ENCODE assay signal across 8 cellular contexts in genomic region chr1:35557118-35557610, GRCh38. TPM values are rescaled to one million over a fixed set of nuclear protein-coding genes. Genes with fewer than 3 reads are reported as not detected.
DNase-seq lines count a peak whose midpoint lies in the region; TF ChIP-seq lines count a peak whose summit lies in the region.

TSS of gene KIAA0319L (minus strand) at chr1:35557403. CDS start at chr1:35554491, 2,912 bp downstream.

- H3K4me2 ChIP-seq in H9 (ENCODE audit: insufficient read depth, insufficient read length, low read length) (peak within 1 kb of the TSS; percentile 98), SU-DHL-6 (ENCODE audit: low read depth, low read length, poor library complexity, severe bottlenecking) (peak within 1 kb of the TSS; percentile 66)

- no peak within 1 kb of the TSS for H3K23ac ChIP-seq in H9 (ENCODE audit: insufficient read length, low read depth, low read length)

- H3K4ac ChIP-seq in H9 (ENCODE audit: low read depth, low read length): no peak within 1 kb of the TSS

- no peaks in the 10 kb centered on the region for H3K9me2 ChIP-seq in SU-DHL-6 (replicated peaks; ENCODE audit: insufficient read depth, low read length)

- H3K4me3 Mint-ChIP-seq in H9 (peak within 1 kb of the TSS; percentile 91 to 98), endothelial cell (ENCODE audit: unreplicated experiment) (peak within 1 kb of the TSS; percentile 96)

- H3K27me3 ChIP-seq in H9 (ENCODE audit: insufficient read depth, low read length) (no peaks in the 10 kb centered on the region), SU-DHL-6 (ENCODE audit: low read length) (no peaks in the 10 kb centered on the region), tibial artery (no peaks in the 10 kb centered on the region)

- no peak within 1 kb of the TSS for H2BK15ac ChIP-seq in H9 (ENCODE audit: low read depth, low read length)

- peak within 1 kb of the TSS; percentile 98 for H3K27ac Mint-ChIP-seq in H9
- peak within 1 kb of the TSS; percentile 93 for H3K27ac Mint-ChIP-seq in endothelial cell (ENCODE audit: unreplicated experiment)

- in situ Hi-C loops in G401 (cut with HindIII; ENCODE audit: low sequenced_read_pairs): no loop called here

- H3K4me3 ChIP-seq in LNCaP clone FGC (ENCODE audit: low read depth, low read length) (peak within 1 kb of the TSS; percentile 92), SU-DHL-6 (ENCODE audit: insufficient read depth, low read length, poor library complexity, severe bottlenecking) (peak within 1 kb of the TSS; percentile 86), tibial artery (peak within 1 kb of the TSS; percentile 86 to 98)

- H3K9ac ChIP-seq in H9 (ENCODE audit: extremely low read depth, insufficient read length, low read length): peak within 1 kb of the TSS; percentile 77
- peak within 1 kb of the TSS; percentile 79 for H3K9ac ChIP-seq in SU-DHL-6 (ENCODE audit: low read length)

- no CpG with 5 or more reads among the region's 39 CpGs for WGBS in H9 (ENCODE audit: extremely low coverage, insufficient read length, low lambda C conversion rate)

- H3K14ac ChIP-seq in H9 (ENCODE audit: insufficient read depth, low read length): peak within 1 kb of the TSS; percentile 90

- H2AK5ac ChIP-seq in H9 (ENCODE audit: insufficient read length, low read length): no peak within 1 kb of the TSS

- DNase-seq in 8988T (peak; percentile 67), G401 (ENCODE audit: low spot score) (peak; percentile 92), H9 (peak; percentile 93), LNCaP clone FGC (ENCODE audit: low read depth) (peak; percentile 62), endothelial cell (ENCODE audit: low spot score) (peak; percentile 68), mesenteric fat pad (ENCODE audit: low spot score) (peak; percentile 90), tibial artery (peak; percentile 87 to 94)

- H2AFZ ChIP-seq in H9 (ENCODE audit: low read length) (no peak within 1 kb of the TSS), SU-DHL-6 (ENCODE audit: low read depth, low read length, severe bottlenecking) (peak within 1 kb of the TSS; percentile 78)

- H3K18ac ChIP-seq in H9 (ENCODE audit: insufficient read length, low read depth, low read length): peak within 1 kb of the TSS; percentile 97

- no peak within 1 kb of the TSS for H3K27ac ChIP-seq in H9 (ENCODE audit: insufficient read length, low read depth, low read length)
- peak within 1 kb of the TSS; percentile 72 for H3K27ac ChIP-seq in SU-DHL-6 (ENCODE audit: low read depth, low read length)
- H3K27ac ChIP-seq in tibial artery: peak within 1 kb of the TSS; percentile 96 to 98

- no peak within 1 kb of the TSS for H4K5ac ChIP-seq in H9 (ENCODE audit: insufficient read length, low read depth, low read length)

- H3K56ac ChIP-seq in H9 (ENCODE audit: insufficient read length, low read depth, low read length): no peak within 1 kb of the TSS

- H2BK120ac ChIP-seq in H9 (ENCODE audit: low read depth, low read length, poor library complexity, severe bottlenecking): no peak within 1 kb of the TSS

- peaks cover 12% of the 10 kb centered on the region; the same call in 1 of the 2 replicates for H3F3A ChIP-seq in SU-DHL-6 (ENCODE audit: insufficient read depth)

- intact Hi-C loops in tibial artery (cut with DNase I; ENCODE audit: low total_unique reads): loop anchor here (5.0 kb wide), 2 partner anchors 80 to 365 kb away; partner anchors contain the start of gene SFPQ

- H3K79me1 ChIP-seq in H9 (ENCODE audit: insufficient read depth, low read depth, low read length, poor library complexity, severe bottlenecking): no peaks in the 10 kb centered on the region

- H3K27me3 Mint-ChIP-seq in H9 (ENCODE audit: low read depth): no peaks in the 10 kb centered on the region
- H3K27me3 Mint-ChIP-seq in endothelial cell (ENCODE audit: unreplicated experiment): peaks cover 10% of the 10 kb centered on the region

- H4K91ac ChIP-seq in H9 (ENCODE audit: insufficient read length, low read depth, low read length): no peak within 1 kb of the TSS

- peaks cover 21% of the 10 kb centered on the region for H3K23me2 ChIP-seq in H9 (ENCODE audit: insufficient read length, low read depth, low read length, poor library complexity, severe bottlenecking)

- H3K4me1 Mint-ChIP-seq in H9 (peaks cover 45 to 55% of the 10 kb centered on the region in 2 experiments), endothelial cell (ENCODE audit: unreplicated experiment) (peaks cover 24% of the 10 kb centered on the region)

- no peaks in the 10 kb centered on the region for H4K20me1 ChIP-seq in H9 (ENCODE audit: control insufficient read depth, insufficient read depth, insufficient read length)
- H4K20me1 ChIP-seq in SU-DHL-6 (ENCODE audit: low read depth, low read length): no peaks in the 10 kb centered on the region

- no peaks in the 10 kb centered on the region for H3K36me3 ChIP-seq in SU-DHL-6 (ENCODE audit: low read length)
- H3K36me3 ChIP-seq in tibial artery: peaks cover 9 to 21% (median 13%) of the 10 kb centered on the region in 3 donors

- H3K36me3 Mint-ChIP-seq in H9 (ENCODE audit: insufficient read depth in 1 of 3, low read depth in 3 of 3) (peaks cover 23 to 43% (median 32%) of the 10 kb centered on the region in 3 experiments; a peak in 6 of 7 replicates), endothelial cell (ENCODE audit: low read depth, unreplicated experiment) (peaks cover 19% of the 10 kb centered on the region)

- no peak within 1 kb of the TSS for H3T11ph ChIP-seq in H9 (ENCODE audit: low read length)

- H2BK5ac ChIP-seq in H9 (ENCODE audit: insufficient read length, low read length): no peak within 1 kb of the TSS

- H3K9me3 Mint-ChIP-seq in H9 (peaks cover 0 to 4% of the 10 kb centered on the region in 2 experiments; a peak in 2 of 5 replicates), endothelial cell (ENCODE audit: unreplicated experiment) (no peaks in the 10 kb centered on the region)

- H4K8ac ChIP-seq in H9 (replicated peaks; ENCODE audit: insufficient read length, low read depth, low read length): peak within 1 kb of the TSS; percentile 63

- H3K4me1 ChIP-seq in H9 (ENCODE audit: insufficient read depth, low read length) (peaks cover 6% of the 10 kb centered on the region; the same call in 1 of the 2 replicates), tibial artery (peaks cover 3 to 68% (median 44%) of the 10 kb centered on the region in 4 donors)

- TF ChIP-seq CTCF in H9 (conservative IDR thresholded peaks at IDR 0.05) (no peak), LNCaP clone FGC (IDR thresholded peaks at IDR 0.05; ENCODE audit: control insufficient read depth, extremely low read depth, insufficient read depth) (no peak), SU-DHL-6 (IDR thresholded peaks at IDR 0.05; ENCODE audit: insufficient read depth, low read length, poor library complexity, severe bottlenecking) (no peak), endothelial cell (IDR thresholded peaks at IDR 0.05; ENCODE audit: unreplicated experiment) (no peak), tibial artery (IDR thresholded peaks at IDR 0.05) (no peak)

- no peak within 1 kb of the TSS for H2BK12ac ChIP-seq in H9 (ENCODE audit: insufficient read length, low read depth, low read length)

- no peak within 1 kb of the TSS for H2BK20ac ChIP-seq in H9 (ENCODE audit: low read depth, low read length, poor library complexity, severe bottlenecking)

- H3K9me3 ChIP-seq in H9 (ENCODE audit: control insufficient read depth, low read depth, low read length) (no peaks in the 10 kb centered on the region), SU-DHL-6 (ENCODE audit: insufficient read depth, low read length) (no peaks in the 10 kb centered on the region), tibial artery (no peaks in the 10 kb centered on the region)

- H3K79me2 ChIP-seq in H9 (ENCODE audit: insufficient read depth, low read length) (peaks cover 6% of the 10 kb centered on the region; the same call in 1 of the 2 replicates), SU-DHL-6 (ENCODE audit: insufficient read depth, low read length) (peaks cover 29% of the 10 kb centered on the region)

RNA-seq across cellular contexts. Expression of gene KIAA0319L, which starts in this region (rescaled TPM):
- 25.5 and 31.1 TPM in 2 replicates for total RNA-seq in G401 (2014; rRNA removed; shearing (Covaris generic))
- total RNA-seq in H9 (2021) (44.2 and 46.4 TPM in 2 replicates), endothelial cell (ENCODE audit: unreplicated experiment) (69.2 TPM), mesenteric fat pad (48.5 TPM)
